Comparison of ENCODE assay signal across 8 cellular contexts in the genomic region with DNA sequence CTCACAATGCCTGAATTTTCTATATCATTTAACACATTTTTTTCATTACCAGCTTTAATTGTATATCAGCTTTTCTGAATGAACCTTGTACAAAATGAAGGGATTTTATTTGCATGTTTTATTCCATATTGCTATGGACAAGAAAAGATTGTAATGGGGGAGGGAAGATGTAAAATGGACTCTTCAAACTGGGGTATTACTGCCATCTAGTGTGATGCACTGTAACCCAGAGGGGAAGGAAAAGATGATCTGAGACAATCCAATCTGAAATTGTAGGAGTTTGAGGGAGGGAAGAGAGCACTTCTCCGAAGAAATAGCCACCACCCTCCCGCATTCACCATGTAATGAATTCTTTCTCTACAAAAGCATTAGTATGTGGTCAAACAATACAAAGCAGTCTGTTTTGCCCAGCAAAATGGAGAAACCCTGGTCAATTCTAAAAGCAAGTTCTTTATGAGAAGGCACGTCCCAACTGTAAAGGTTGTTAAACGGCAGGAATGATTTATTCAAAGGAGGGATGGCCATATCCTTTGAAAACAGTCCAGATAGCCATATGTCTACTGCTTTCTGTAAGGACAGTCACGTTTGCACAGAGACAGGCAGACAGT.
DNase-seq lines count a peak whose midpoint lies in the region; ATAC-seq and TF ChIP-seq lines count a peak whose summit lies in the region.

No MANE protein-coding gene starts in this region.

- no peak overlapping the region for H3K4me3 ChIP-seq in GM12865 (ENCODE audit: low read depth, low read length)
- H3K4me3 ChIP-seq in colonic mucosa = no peak overlapping the region

- no peaks in the 10 kb centered on the region for H3K36me3 ChIP-seq in colonic mucosa

- no peaks in the 10 kb centered on the region for H3K4me1 ChIP-seq in colonic mucosa

- H3K27me3 ChIP-seq in colonic mucosa = no peaks in the 10 kb centered on the region

- no peaks in the 10 kb centered on the region for H3K9me3 ChIP-seq in colonic mucosa

- H3K27ac ChIP-seq in colonic mucosa = no peak overlapping the region

- H3K9ac ChIP-seq in colonic mucosa (ENCODE audit: low read depth in 2 of 2, low read length in 2 of 2) = no peak overlapping the region

- ATAC-seq in HG02571 (IDR thresholded peaks at IDR 0.05; ENCODE audit: unreplicated experiment) (no peak), GM19023 (IDR thresholded peaks at IDR 0.05; ENCODE audit: unreplicated experiment) (no peak), HG02884 (IDR thresholded peaks at IDR 0.05; ENCODE audit: unreplicated experiment) (no peak)

- DNase-seq in GM12865 (ENCODE audit: low read depth) (peak; percentile 24), NCI-H446 treated with DMSO at 0.1 percent for 48 hours (lab: John Stamatoyannopoulos, UW) (peak; percentile 83), colonic mucosa (no peak), lung microvascular endothelial cell (ENCODE audit: low read depth in 2 of 2) (peak; percentile 1 to 75), NOMO-1 treated with dmso at 0.1 percent for 144 hours (lab: John Stamatoyannopoulos, UW; ENCODE audit: unreplicated experiment) (no peak)

- intact Hi-C loops in colonic mucosa (cut with DNase I) = no loop called here

- TF ChIP-seq CTCF in GM12865 (IDR thresholded peaks at IDR 0.05; ENCODE audit: insufficient read depth, low read depth, low read length, missing control alignments) = peak; percentile 36
- peak; percentile 16 for TF ChIP-seq CTCF in colonic mucosa (IDR thresholded peaks at IDR 0.05)

Comparison
In these comparisons a context has a peak if more than half of its experiments do, and no peak if none do; other contexts are left out.
1. DNase-seq: peak in GM12865 (single experiment), NCI-H446 treated with DMSO at 0.1 percent for 48 hours (single experiment) and lung microvascular endothelial cell (2 of 2); none in colonic mucosa (single experiment) and NOMO-1 treated with dmso at 0.1 percent for 144 hours (single experiment).